8 cellular contexts compared by ENCODE assay signal in the genomic region with DNA sequence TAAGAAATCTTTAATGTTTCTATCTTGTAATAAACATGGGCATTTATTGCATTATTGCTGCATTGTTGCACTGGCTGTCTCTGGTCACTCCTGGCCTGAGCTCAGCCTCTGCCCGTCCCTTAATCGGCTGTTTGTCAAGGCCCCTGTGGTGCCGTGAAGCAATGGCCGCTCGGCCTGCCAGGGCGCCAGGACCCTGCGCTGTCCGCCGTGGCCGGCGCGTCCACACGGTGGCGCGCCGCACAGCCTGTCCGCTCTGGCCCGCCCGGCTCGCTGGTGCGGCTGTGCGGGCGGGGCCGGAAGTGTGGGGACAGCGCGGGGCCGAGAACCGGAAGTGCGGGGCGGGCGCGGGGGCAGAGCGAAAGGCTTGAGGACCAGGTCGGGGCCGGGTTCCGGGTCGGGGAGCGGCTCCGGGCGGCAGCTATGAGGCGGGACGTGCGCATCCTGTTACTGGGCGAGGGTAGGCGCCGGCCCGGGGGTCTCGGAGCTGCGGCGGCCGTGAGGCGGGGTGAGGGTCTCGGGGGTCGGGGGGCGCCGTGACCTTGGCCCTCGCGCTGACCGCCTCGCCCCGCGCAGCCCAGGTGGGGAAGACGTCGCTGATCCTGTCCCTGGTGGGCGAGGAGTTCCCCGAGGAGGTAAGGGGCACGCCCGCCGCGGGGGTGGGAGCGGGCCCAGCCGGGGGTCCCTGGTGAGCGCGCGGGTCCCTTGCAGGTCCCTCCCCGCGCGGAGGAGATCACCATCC. TPM values are rescaled to one million over a fixed set of nuclear protein-coding genes. Genes with fewer than 3 reads are reported as not detected.
DNase-seq lines count a peak whose midpoint lies in the region; ATAC-seq and TF ChIP-seq lines count a peak whose summit lies in the region.

TSS of gene RHOT2 (plus strand) at position 353 of the 739 bp plus-strand sequence. CDS start at position 421, 68 bp downstream.

- intact Hi-C loops in left ventricle myocardium inferior (cut with micrococcal nuclease) (no loop called here), psoas muscle (cut with DNase I) (no loop called here)

- H3K4me1 Mint-ChIP-seq in T-helper 17 cell = peaks cover 7% of the 10 kb centered on the region

- ATAC-seq in HG02870 (IDR thresholded peaks at IDR 0.05; ENCODE audit: unreplicated experiment) = peak; percentile 77
- ATAC-seq in T-helper 17 cell = peak; percentile 98
- peak; percentile 95 to 98 (median 96) for ATAC-seq in psoas muscle

- H3K27ac ChIP-seq in left ventricle myocardium inferior (replicated peaks) (peak within 1 kb of the TSS; percentile 95), psoas muscle (peak within 1 kb of the TSS; percentile 89)

- H3K36me3 Mint-ChIP-seq in T-helper 17 cell (ENCODE audit: low read depth) = no peaks in the 10 kb centered on the region

- H3K4me3 Mint-ChIP-seq in T-helper 17 cell = peak within 1 kb of the TSS; percentile 83

- no peaks in the 10 kb centered on the region for H3K27me3 Mint-ChIP-seq in T-helper 17 cell

- DNase-seq in NCI-H1694 treated with DMSO at 0.1 percent for 48 hours (lab: John Stamatoyannopoulos, UW) (peak; percentile 41), T-helper 17 cell (peak; percentile 81 to 87 (median 86)), amniotic stem cell (lab: John Stamatoyannopoulos, UW) (peak; percentile 79), left ventricle myocardium inferior (peak; percentile 95), psoas muscle (peak; percentile 96 to 97), ureter (ENCODE audit: low spot score) (peak; percentile 95)

- WGBS in psoas muscle, 3 donors = 0% methylated on average over 48 to 78 of the region's 78 CpGs

- peak within 1 kb of the TSS; percentile 73 for H3K27ac Mint-ChIP-seq in T-helper 17 cell

- H3K9me3 ChIP-seq in T-helper 17 cell (ENCODE audit: control insufficient read depth, low read length, poor library complexity, severe bottlenecking) = no peaks in the 10 kb centered on the region
- H3K9me3 ChIP-seq in left ventricle myocardium inferior (replicated peaks) = no peaks in the 10 kb centered on the region
- H3K9me3 ChIP-seq in psoas muscle = no peaks in the 10 kb centered on the region

- peak within 1 kb of the TSS; percentile 99 for H3K4me3 ChIP-seq in GM12875 (ENCODE audit: low read depth, low read length)
- H3K4me3 ChIP-seq in left ventricle myocardium inferior = peak within 1 kb of the TSS; percentile 100
- H3K4me3 ChIP-seq in psoas muscle = peak within 1 kb of the TSS; percentile 98

- H3K36me3 ChIP-seq in left ventricle myocardium inferior = peaks cover 41% of the 10 kb centered on the region
- peaks cover 3 to 38% of the 10 kb centered on the region in 2 donors for H3K36me3 ChIP-seq in psoas muscle (ENCODE audit: insufficient read depth in 1 of 2, low read depth in 1 of 2)

- no peaks in the 10 kb centered on the region for H3K27me3 ChIP-seq in left ventricle myocardium inferior (ENCODE audit: low read depth)
- H3K27me3 ChIP-seq in psoas muscle (ENCODE audit: insufficient read depth in 3 of 3, low read length in 2 of 3) = no peaks in the 10 kb centered on the region

- H3K4me1 ChIP-seq in left ventricle myocardium inferior (peaks cover 25% of the 10 kb centered on the region), psoas muscle (peaks cover 14% of the 10 kb centered on the region)

- TF ChIP-seq CTCF in GM12875 (IDR thresholded peaks at IDR 0.05; ENCODE audit: borderline replicate concordance, insufficient read depth, low read depth, low read length) = peak; percentile 92
- TF ChIP-seq CTCF in left ventricle myocardium inferior (IDR thresholded peaks at IDR 0.05; ENCODE audit: borderline replicate concordance) = peak; percentile 94
- peak; percentile 85 for TF ChIP-seq CTCF in psoas muscle (IDR thresholded peaks at IDR 0.05)

RNA-seq across cellular contexts. Expression of gene RHOT2, which starts in this region (rescaled TPM):
- total RNA-seq in T-helper 17 cell (100 to 1,000 TPM; 190 to 203 TPM), left ventricle myocardium inferior (90.3 TPM), psoas muscle (10 to 100 TPM; 38.8 to 56.8 (median 48.8) TPM), ureter (129 TPM)
- polyA plus RNA-seq in psoas muscle = 10 to 100 TPM; 47.7 to 75.8 (median 52.6) TPM

Comparison
In these comparisons a context has a peak if more than half of its experiments do, and no peak if none do; other contexts are left out.
1. Peak in every context shown above with its lines: DNase-seq, ATAC-seq, H3K4me3 ChIP-seq and H3K27ac ChIP-seq.
2. DNase-seq: peak in every context shown above with its lines; median percentile 96 in psoas muscle; 95 in left ventricle myocardium inferior; 95 in ureter; 86 in T-helper 17 cell; 79 in amniotic stem cell; 41 in NCI-H1694 treated with DMSO at 0.1 percent for 48 hours.